10 cellular contexts compared by ENCODE assay signal in genomic region chr5:142816577-142816976, GRCh38. TPM values are rescaled to one million over a fixed set of nuclear protein-coding genes. Genes with fewer than 3 reads are reported as not detected.
A peak's percentile ranks its signal among the peaks of the same experiment; 100 is the strongest.
DNase-seq lines count a peak whose midpoint lies in the region; ATAC-seq, FAIRE-seq and TF ChIP-seq lines count a peak whose summit lies in the region.
"Had no signal": no experiment of that assay in that cellular context is flagged by ENCODE, and none has a peak within 500 bp of the region (broad histone marks: within the 10 kb centered on the region; RNA-seq: fewer than 3 reads in every experiment).

No MANE protein-coding gene starts in this region.

- H3K27ac Mint-ChIP-seq in HFFc6, result no peak overlapping the region
- H3K27ac Mint-ChIP-seq: activated naive CD8-positive, alpha-beta T cell treated with anti-CD3 and anti-CD28 coated beads, Interleukin-2, amount 10 ng/mL, durations not matched to agents 7 days and 5 days; mesothelial cell of epicardium had no signal

- H3K27me3 Mint-ChIP-seq in HFFc6 (ENCODE audit: insufficient read depth), result no peaks in the 10 kb centered on the region
- H3K27me3 Mint-ChIP-seq: activated naive CD8-positive, alpha-beta T cell treated with anti-CD3 and anti-CD28 coated beads, Interleukin-2, amount 10 ng/mL, durations not matched to agents 7 days and 5 days had no signal

- peaks cover 12% of the 10 kb centered on the region; the same call in 2 of the 3 replicates for H3K9me3 ChIP-seq in A549

- no peak for TF ChIP-seq CTCF in A549 (IDR thresholded peaks at IDR 0.05)
- TF ChIP-seq CTCF in HFFc6 (IDR thresholded peaks at IDR 0.05), result no peak
- TF ChIP-seq CTCF in omental fat pad (IDR thresholded peaks at IDR 0.05), result no peak

- no peak for DNase-seq in A549 (ENCODE audit: low read depth in 1 of 2, low spot score in 1 of 2)
- peak; percentile 43 for DNase-seq in HFFc6
- peak; percentile 84 for DNase-seq in astrocyte of the hippocampus (ENCODE audit: low read depth, low spot score)
- DNase-seq in inferior parietal cortex (ENCODE audit: extremely low spot score), result peak; percentile 66
- DNase-seq in omental fat pad (ENCODE audit: low spot score), result no peak
- no peak for DNase-seq in T-helper 9 cell
- no peak for DNase-seq in GM19239 (ENCODE audit: insufficient read length, low spot score)
- DNase-seq: activated naive CD8-positive, alpha-beta T cell treated with anti-CD3 and anti-CD28 coated beads, Interleukin-2, amount 10 ng/mL, durations not matched to agents 7 days and 5 days had no signal

- no peak for TF ChIP-seq EP300 in A549 (IDR thresholded peaks at IDR 0.05)

- H3K4me3 ChIP-seq in A549, result no peak overlapping the region

- H3K27ac ChIP-seq in A549, result peak overlapping the region; percentile 16 to 87; a peak in 4 of 6 replicates

- H3K36me3 Mint-ChIP-seq in HFFc6 (ENCODE audit: low read depth), result no peaks in the 10 kb centered on the region
- H3K36me3 Mint-ChIP-seq: mesothelial cell of epicardium had no signal

- TF ChIP-seq POLR2A in A549 (IDR thresholded peaks at IDR 0.05; ENCODE audit: low read length), result no peak

- peak overlapping the region; percentile 38 for H3K4me2 ChIP-seq in A549

- H3K4me3 Mint-ChIP-seq in HFFc6, result no peak overlapping the region
- H3K4me3 Mint-ChIP-seq: activated naive CD8-positive, alpha-beta T cell treated with anti-CD3 and anti-CD28 coated beads, Interleukin-2, amount 10 ng/mL, durations not matched to agents 7 days and 5 days; mesothelial cell of epicardium had no signal

- FAIRE-seq in A549 (lab: Jason Lieb, UNC) (no peak), GM19239 (lab: Jason Lieb, UNC) (no peak)

- peaks cover 50% of the 10 kb centered on the region for H3K4me1 Mint-ChIP-seq in HFFc6 (ENCODE audit: low read depth)

- no peak for TF ChIP-seq RAD21 in A549 (conservative IDR thresholded peaks at IDR 0.05 in 1 of 2, IDR thresholded peaks at IDR 0.05 in 1 of 2)

- POLR2A ChIA-PET in A549 (lab: Yijun Ruan, JAX), result no interaction called here

- no peaks in the 10 kb centered on the region for H3K9me3 Mint-ChIP-seq in HFFc6

- H3K4me1 ChIP-seq in A549, result peaks cover 61% of the 10 kb centered on the region

- 86% methylated on average over 3 of the region's 3 CpGs for WGBS in A549 (ENCODE audit: missing lambda C conversion rate)

- ATAC-seq in A549 (peak in 1 of 2 experiments; percentile 20; a peak in 3 of 6 replicates), HG03457 (IDR thresholded peaks at IDR 0.05; ENCODE audit: unreplicated experiment) (no peak), omental fat pad (ENCODE audit: low FRiP score) (no peak)

- CTCF ChIA-PET in A549 (lab: Yijun Ruan, JAX), result interaction anchor here (1.7 kb wide), 1 partner anchor 72 kb away, joined by 3 read pairs; no protein-coding TSS in a partner anchor

TF ChIP-seq in A549, 52 proteins besides CTCF, POLR2A, EP300 and RAD21:
- no peak for TF ChIP-seq CHD4 (IDR thresholded peaks at IDR 0.05; ENCODE audit: borderline replicate concordance)
- no peak for TF ChIP-seq NR3C1 (IDR thresholded peaks at IDR 0.05)
- no peak for TF ChIP-seq HDAC2 (IDR thresholded peaks at IDR 0.05)
- TF ChIP-seq KDM1A (IDR thresholded peaks at IDR 0.05; ENCODE audit: low read depth), result no peak
- TF ChIP-seq HMGXB4 (CRISPR knock-in tag; IDR thresholded peaks at IDR 0.05; ENCODE audit: borderline replicate concordance), result no peak
- no peak for TF ChIP-seq CEBPB (IDR thresholded peaks at IDR 0.05)
- TF ChIP-seq RCOR1 (IDR thresholded peaks at IDR 0.05; ENCODE audit: low read depth, low read length), result no peak
- TF ChIP-seq CBX2 (IDR thresholded peaks at IDR 0.05; ENCODE audit: borderline replicate concordance, low read depth), result no peak
- TF ChIP-seq BHLHE40 (IDR thresholded peaks at IDR 0.05; ENCODE audit: low read depth, low read length), result no peak
- no peak for TF ChIP-seq JUNB (IDR thresholded peaks at IDR 0.05)
- no peak for TF ChIP-seq FOXS1 (CRISPR knock-in tag; IDR thresholded peaks at IDR 0.05)
- TF ChIP-seq, protein P1, sequence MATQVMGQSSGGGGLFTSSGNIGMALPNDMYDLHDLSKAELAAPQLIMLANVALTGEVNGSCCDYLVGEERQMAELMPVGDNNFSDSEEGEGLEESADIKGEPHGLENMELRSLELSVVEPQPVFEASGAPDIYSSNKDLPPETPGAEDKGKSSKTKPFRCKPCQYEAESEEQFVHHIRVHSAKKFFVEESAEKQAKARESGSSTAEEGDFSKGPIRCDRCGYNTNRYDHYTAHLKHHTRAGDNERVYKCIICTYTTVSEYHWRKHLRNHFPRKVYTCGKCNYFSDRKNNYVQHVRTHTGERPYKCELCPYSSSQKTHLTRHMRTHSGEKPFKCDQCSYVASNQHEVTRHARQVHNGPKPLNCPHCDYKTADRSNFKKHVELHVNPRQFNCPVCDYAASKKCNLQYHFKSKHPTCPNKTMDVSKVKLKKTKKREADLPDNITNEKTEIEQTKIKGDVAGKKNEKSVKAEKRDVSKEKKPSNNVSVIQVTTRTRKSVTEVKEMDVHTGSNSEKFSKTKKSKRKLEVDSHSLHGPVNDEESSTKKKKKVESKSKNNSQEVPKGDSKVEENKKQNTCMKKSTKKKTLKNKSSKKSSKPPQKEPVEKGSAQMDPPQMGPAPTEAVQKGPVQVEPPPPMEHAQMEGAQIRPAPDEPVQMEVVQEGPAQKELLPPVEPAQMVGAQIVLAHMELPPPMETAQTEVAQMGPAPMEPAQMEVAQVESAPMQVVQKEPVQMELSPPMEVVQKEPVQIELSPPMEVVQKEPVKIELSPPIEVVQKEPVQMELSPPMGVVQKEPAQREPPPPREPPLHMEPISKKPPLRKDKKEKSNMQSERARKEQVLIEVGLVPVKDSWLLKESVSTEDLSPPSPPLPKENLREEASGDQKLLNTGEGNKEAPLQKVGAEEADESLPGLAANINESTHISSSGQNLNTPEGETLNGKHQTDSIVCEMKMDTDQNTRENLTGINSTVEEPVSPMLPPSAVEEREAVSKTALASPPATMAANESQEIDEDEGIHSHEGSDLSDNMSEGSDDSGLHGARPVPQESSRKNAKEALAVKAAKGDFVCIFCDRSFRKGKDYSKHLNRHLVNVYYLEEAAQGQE (IDR thresholded peaks at IDR 0.05), result no peak
- TF ChIP-seq HOXB13 (CRISPR knock-in tag; IDR thresholded peaks at IDR 0.05; ENCODE audit: low read depth), result no peak
- no peak for TF ChIP-seq NFE2L2 (conservative IDR thresholded peaks at IDR 0.05; ENCODE audit: low read length)
- no peak for TF ChIP-seq SREBF2 (IDR thresholded peaks at IDR 0.05)
- no peak for TF ChIP-seq CHD2 (IDR thresholded peaks at IDR 0.05; ENCODE audit: low read length, partially characterized antibody)
- no peak for TF ChIP-seq ESRRA (IDR thresholded peaks at IDR 0.05; ENCODE audit: borderline replicate concordance, low read length)
- TF ChIP-seq RNF2 (IDR thresholded peaks at IDR 0.05; ENCODE audit: borderline replicate concordance, low read depth), result no peak

RNA-seq across cellular contexts. Expression of gene ARHGAP26, which starts 46.4 kb away (rescaled TPM):
- polyA plus RNA-seq in A549 (2011; rRNA removed), result 19.1 and 29.8 TPM in 2 replicates
- polyA plus RNA-seq in A549 (2012; cell fraction: cytosol; rRNA removed), result 4.2 and 4.5 TPM in 2 replicates
- polyA plus RNA-seq in A549 (2012; cell fraction: nucleus; rRNA removed), result 8.9 and 9.7 TPM in 2 replicates
- 6.6 to 8.1 TPM (median 7.5 TPM) in 3 replicates for polyA plus RNA-seq in A549 (2017; fragmentation: RNase III; extraction: RNeasy Plus Mini Kit Qiagen cat#74134 plus additional on column Dnase treatment)
- polyA minus RNA-seq in A549 (2011; rRNA and poly(A)+ RNA removed), result 81.7 and 91.3 TPM in 2 replicates
- total RNA-seq in HFFc6 (2021; fragmentation: NEBNext Ultra II Directional; extraction: Animal tissue kit (Norgen Biotek cat#: 25700)), result 1 to 10 TPM; 2.3 to 3.6 (median 3.1) TPM
- total RNA-seq in omental fat pad, result 100 to 1,000 TPM in 1 of 4 donors, 10 to 100 TPM in 3; 40.4 to 134 (median 63.6) TPM

Comparison
In these comparisons a context has a peak if more than half of its experiments do, and no peak if none do; other contexts are left out.
1. DNase-seq: peak in HFFc6 (single experiment), astrocyte of the hippocampus (single experiment) and inferior parietal cortex (single experiment); none in A549 (0 of 2), omental fat pad (single experiment), T-helper 9 cell (single experiment) and GM19239 (single experiment).
2. RNA of gene ARHGAP26, which starts 46.4 kb away (total RNA-seq): 40.4 to 134 TPM in omental fat pad; 2.3 to 3.6 TPM in HFFc6; every median in the first group is over 4 times any median in the second.